ENCODE assay signal across 17 cellular contexts in genomic region chr18:22176282-22176621, GRCh38. TPM values are rescaled to one million over a fixed set of nuclear protein-coding genes. Genes with fewer than 3 reads are reported as not detected.
A peak's percentile ranks its signal among the peaks of the same experiment; 100 is the strongest.
DNase-seq lines count a peak whose midpoint lies in the region; ATAC-seq and TF ChIP-seq lines count a peak whose summit lies in the region.
"Had no signal": no experiment of that assay in that cellular context is flagged by ENCODE, and none has a peak within 500 bp of the region (broad histone marks: within the 10 kb centered on the region; RNA-seq: fewer than 3 reads in every experiment).

No MANE protein-coding gene starts in this region.

- H3K9me3 ChIP-seq in lung (ENCODE audit: control insufficient read depth in 2 of 2, insufficient read depth in 1 of 2, low read length in 1 of 2), result peaks cover 0 to 1% of the 10 kb centered on the region in 2 donors
- no peaks in the 10 kb centered on the region for H3K9me3 ChIP-seq in spleen
- no peaks in the 10 kb centered on the region for H3K9me3 ChIP-seq in OCI-LY7 (ENCODE audit: low read length)

- TF ChIP-seq POLR2A in spleen (IDR thresholded peaks at IDR 0.05), result no peak

- H3K4me1 Mint-ChIP-seq in activated CD4-positive, alpha-beta T cell treated with anti-CD3 and anti-CD28 coated beads for 36 hours, result no peaks in the 10 kb centered on the region

- ATAC-seq in lung (ENCODE audit: insufficient read depth, low FRiP score) (no peak), HG03521 (IDR thresholded peaks at IDR 0.05; ENCODE audit: unreplicated experiment) (no peak)
- ATAC-seq in activated CD4-positive, alpha-beta T cell treated with anti-CD3 and anti-CD28 coated beads for 36 hours, result no peak
- ATAC-seq: foreskin keratinocyte, GM12878, SK-N-SH treated with all-trans-retinoic acid at 6 μM for 48 hours had no signal

- CTCF ChIA-PET in activated CD4-positive, alpha-beta T cell treated with anti-CD3 and anti-CD28 coated beads for 36 hours (lab: Charles Lee), result no interaction called here
- CTCF ChIA-PET in OCI-LY7 (lab: Charles Lee; ENCODE audit: unreplicated experiment), result no interaction called here

- no TSS peak for BruUV-seq in OCI-LY7 (replicated peaks; lab: Mats Ljungman, UMichigan)

- H3K4me3 Mint-ChIP-seq in activated CD4-positive, alpha-beta T cell treated with anti-CD3 and anti-CD28 coated beads for 36 hours, result no peak overlapping the region
- H3K4me3 Mint-ChIP-seq: activated naive CD8-positive, alpha-beta T cell had no signal

- H3K27ac ChIP-seq in lung (ENCODE audit: low read depth in 1 of 2, low read length in 1 of 2) (peak overlapping the region; percentile 89 to 95), spleen (peak overlapping the region in 7 of 8 donors; percentile 51 to 93 (median 88)), OCI-LY7 (ENCODE audit: low read depth, low read length, poor library complexity, severe bottlenecking) (no peak overlapping the region)
- H3K27ac ChIP-seq: BLaER1, foreskin keratinocyte had no signal

- POLR2A ChIA-PET in activated CD4-positive, alpha-beta T cell treated with anti-CD3 and anti-CD28 coated beads for 36 hours (lab: Charles Lee), result no interaction called here
- POLR2A ChIA-PET in OCI-LY7 (lab: Charles Lee), result no interaction called here

- no peak overlapping the region for H3K27ac Mint-ChIP-seq in activated CD4-positive, alpha-beta T cell treated with anti-CD3 and anti-CD28 coated beads for 36 hours
- H3K27ac Mint-ChIP-seq: activated naive CD8-positive, alpha-beta T cell had no signal

- H2AFZ ChIP-seq in OCI-LY7 (ENCODE audit: low read length), result no peak overlapping the region

- H3K9me2 ChIP-seq in OCI-LY7 (ENCODE audit: insufficient read depth, low read length), result no peaks in the 10 kb centered on the region

- 27 to 35% methylated on average over 9 of the region's 9 CpGs for WGBS in lung, 2 donors
- WGBS in spleen, 5 donors, result 12 to 19% (median 16%) methylated on average over 9 of the region's 9 CpGs

- no peaks in the 10 kb centered on the region for H3K27me3 ChIP-seq in lung (ENCODE audit: control insufficient read depth, insufficient read depth)
- peaks cover 0 to 79% (median 37%) of the 10 kb centered on the region in 7 donors for H3K27me3 ChIP-seq in spleen (replicated peaks in 1 of 7)
- H3K27me3 ChIP-seq: BLaER1 had no signal

- H3K36me3 ChIP-seq in lung (ENCODE audit: control insufficient read depth in 2 of 2, insufficient read depth in 2 of 2, low read length in 2 of 2), result peaks cover 2 to 16% of the 10 kb centered on the region in 2 donors
- peaks cover 0 to 27% (median 0%) of the 10 kb centered on the region in 6 donors for H3K36me3 ChIP-seq in spleen
- H3K36me3 ChIP-seq in OCI-LY7 (ENCODE audit: insufficient read depth, low read length), result no peaks in the 10 kb centered on the region

- peaks cover 0 to 8% of the 10 kb centered on the region in 2 donors for H3K4me1 ChIP-seq in lung (ENCODE audit: control insufficient read depth in 2 of 2, insufficient read depth in 2 of 2, low read length in 2 of 2)
- H3K4me1 ChIP-seq in spleen, result peaks cover 0 to 10% (median 2%) of the 10 kb centered on the region in 6 donors
- no peaks in the 10 kb centered on the region for H3K4me1 ChIP-seq in OCI-LY7 (ENCODE audit: insufficient read depth, low read length, poor library complexity, severe bottlenecking)
- H3K4me1 ChIP-seq: foreskin keratinocyte had no signal

- intact Hi-C loops in spleen (cut with DNase I; ENCODE audit: low total_unique reads) (loop anchor here (10.0 kb wide), 1 partner anchor 379 kb away; no protein-coding TSS in a partner anchor), OCI-LY7 (cut with micrococcal nuclease; ENCODE audit: unreplicated experiment) (no loop called here)
- intact Hi-C loops in activated CD4-positive, alpha-beta T cell treated with anti-CD3 and anti-CD28 coated beads for 36 hours (cut with DNase I, micrococcal nuclease), result loop anchor here (1.0 to 10.0 kb wide), 2 partner anchors 12 to 169 kb away; no protein-coding TSS in a partner anchor

- H3K4me2 ChIP-seq in OCI-LY7 (ENCODE audit: low read length), result no peak overlapping the region
- H3K4me2 ChIP-seq: BLaER1 had no signal

- peaks cover 39% of the 10 kb centered on the region for H3K27me3 Mint-ChIP-seq in activated CD4-positive, alpha-beta T cell treated with anti-CD3 and anti-CD28 coated beads for 36 hours

- TF ChIP-seq CTCF in cardiac fibroblast (IDR thresholded peaks at IDR 0.05; ENCODE audit: low read depth, low read length) (no peak), lung (IDR thresholded peaks at IDR 0.05; ENCODE audit: control extremely low read depth, extremely low read depth) (no peak), spleen (IDR thresholded peaks at IDR 0.05 in 8 of 11, conservative IDR thresholded peaks at IDR 0.05 in 3 of 11) (no peak), OCI-LY7 (conservative IDR thresholded peaks at IDR 0.05; ENCODE audit: low read length) (no peak)

- H3K79me2 ChIP-seq in OCI-LY7 (ENCODE audit: insufficient read depth, low read depth, low read length), result no peaks in the 10 kb centered on the region

- H3K9me3 Mint-ChIP-seq in activated CD4-positive, alpha-beta T cell treated with anti-CD3 and anti-CD28 coated beads for 36 hours (ENCODE audit: low read depth), result no peaks in the 10 kb centered on the region

- H3K4me3 ChIP-seq in cardiac fibroblast (replicated peaks in 1 of 2; ENCODE audit: low read depth in 2 of 2, low read length in 2 of 2), result peak overlapping the region; percentile 44 to 51
- peak overlapping the region; percentile 38 for H3K4me3 ChIP-seq in lung
- peak overlapping the region in 6 of 8 donors; percentile 13 to 86 (median 40) for H3K4me3 ChIP-seq in spleen
- H3K4me3 ChIP-seq in OCI-LY7 (ENCODE audit: low read depth, low read length, poor library complexity, severe bottlenecking), result no peak overlapping the region
- H3K4me3 ChIP-seq: BLaER1, GM12878 had no signal

- no peaks in the 10 kb centered on the region for H4K20me1 ChIP-seq in OCI-LY7 (ENCODE audit: insufficient read depth, low read length)

- DNase-seq in HT-29 (ENCODE audit: low spot score), result peak; percentile 43
- no peak for DNase-seq in cardiac fibroblast (ENCODE audit: low read depth in 2 of 2)
- no peak for DNase-seq in lung (ENCODE audit: low spot score)
- DNase-seq in spleen, result no peak
- no peak for DNase-seq in activated CD4-positive, alpha-beta T cell treated with anti-CD3 and anti-CD28 coated beads for 36 hours
- DNase-seq in NCI-H774 (lab: John Stamatoyannopoulos, UW), result no peak
- DNase-seq in OCI-LY7 (ENCODE audit: low spot score), result no peak
- DNase-seq: activated CD8-positive, alpha-beta memory T cell treated with anti-CD3 and anti-CD28 coated beads, Interleukin-2, amount 50 U/mL, for 4 hours; dermis blood vessel endothelial cell; foreskin keratinocyte; GOT3; kidney glomerular epithelial cell had no signal

- no peaks in the 10 kb centered on the region for H3K36me3 Mint-ChIP-seq in activated CD4-positive, alpha-beta T cell treated with anti-CD3 and anti-CD28 coated beads for 36 hours (ENCODE audit: low read depth)
- H3K36me3 Mint-ChIP-seq: activated naive CD8-positive, alpha-beta T cell had no signal

RNA-seq across cellular contexts. Expression of gene GATA6, which starts 6.9 kb away (rescaled TPM):
- total RNA-seq in HT-29 (2014; rRNA removed; shearing (Covaris generic)), result 66.5 and 73.8 TPM in 2 replicates
- total RNA-seq in lung, result 10 to 100 TPM; 32.1 to 34.3 TPM
- 10 to 100 TPM; 11.3 to 11.5 TPM for polyA plus RNA-seq in lung
- 10 to 100 TPM; 27.4 to 65.3 (median 42.3) TPM for total RNA-seq in spleen
- 10 to 100 TPM in 1 of 3 donors, 1 to 10 TPM in 2; 4.2 to 14.8 (median 4.9) TPM for polyA plus RNA-seq in spleen
- total RNA-seq in activated CD4-positive, alpha-beta T cell treated with anti-CD3 and anti-CD28 coated beads for 36 hours, result not detected
- total RNA-seq in OCI-LY7 (2014; rRNA removed; shearing (Covaris generic)), result not detected in 2 replicates
- not detected in 2 replicates for total RNA-seq in OCI-LY7 (2022)

Comparison
In these comparisons a context has a peak if more than half of its experiments do, and no peak if none do; other contexts are left out.
1. RNA of gene GATA6, which starts 6.9 kb away (total RNA-seq): 66.5 to 73.8 TPM in HT-29, 27.4 to 65.3 TPM in spleen and 32.1 to 34.3 TPM in lung; not detected in activated CD4-positive, alpha-beta T cell treated with anti-CD3 and anti-CD28 coated beads for 36 hours and not detected in OCI-LY7; every median in the first group is over 10 times any median in the second.